In the genomic region with DNA sequence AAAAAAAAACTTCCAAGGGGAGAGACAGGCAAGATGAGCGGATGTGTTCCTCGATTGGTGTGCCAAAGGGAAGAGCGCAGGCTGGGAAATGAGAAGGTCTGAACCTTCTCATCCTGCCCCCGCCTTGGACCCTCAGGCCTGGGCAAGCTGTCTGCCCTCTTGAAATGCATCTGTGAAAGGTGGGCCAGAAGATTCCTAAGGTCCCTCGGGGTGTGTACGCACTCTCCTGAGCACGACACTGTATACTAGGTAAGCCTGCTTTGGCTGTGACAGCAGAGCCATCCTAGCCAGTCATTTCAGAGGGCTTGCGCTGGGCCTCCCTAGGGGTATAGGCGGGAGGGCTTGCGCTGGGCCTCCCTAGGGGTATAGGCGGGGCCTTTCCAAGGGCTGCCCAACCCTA, we compare ENCODE assay signal across 20 cellular contexts.
"Had no signal": no experiment of that assay in that cellular context is flagged by ENCODE, and none has a peak within 500 bp of the region (broad histone marks: within the 10 kb centered on the region; RNA-seq: fewer than 3 reads in every experiment).

No MANE protein-coding gene starts in this region.

- H3K4me1 ChIP-seq: right lobe of liver had no signal

- H3K4me2 ChIP-seq: smooth muscle cell had no signal

- ATAC-seq: activated CD8-positive, alpha-beta T cell treated with anti-CD3 and anti-CD28 coated beads for 36 hours; activated naive CD4-positive, alpha-beta T cell treated with anti-CD3 and anti-CD28 coated beads, Interleukin-2, amount 50 U/mL, for 72 hours; activated T-cell treated with anti-CD3 and anti-CD28 coated beads, Interleukin-2, amount 50 U/mL, for 4 hours; body of pancreas; stimulated activated naive CD8-positive, alpha-beta T cell treated with anti-CD3 and anti-CD28 coated beads, Interleukin-15, amount 100 ng/mL, for 72 hours; T-helper 17 cell had no signal

- H3K36me3 Mint-ChIP-seq: activated naive CD4-positive, alpha-beta T cell treated with anti-CD3 and anti-CD28 coated beads, Interleukin-2, amount 50 U/mL, for 72 hours; memory B cell; natural killer cell treated with Interleukin-12 subunit alpha and Interleukin-12 subunit beta and Interleukin-15 and Interleukin-18, amount 100 ng/mL, for 72 hours; type B pancreatic cell had no signal

- H3K27me3 ChIP-seq: body of pancreas, right lobe of liver had no signal

- H3K4me3 ChIP-seq: body of pancreas, coronary artery, right lobe of liver, smooth muscle cell had no signal

- H3K4me3 Mint-ChIP-seq: activated CD8-positive, alpha-beta T cell treated with anti-CD3 and anti-CD28 coated beads for 36 hours; activated T-cell treated with anti-CD3 and anti-CD28 coated beads, Interleukin-2, amount 50 U/mL, for 4 hours; central memory CD8-positive, alpha-beta T cell; memory B cell; natural killer cell treated with Interleukin-12 subunit alpha and Interleukin-12 subunit beta and Interleukin-15 and Interleukin-18, amount 100 ng/mL, for 72 hours; stimulated activated naive CD8-positive, alpha-beta T cell treated with anti-CD3 and anti-CD28 coated beads, Interleukin-15, amount 100 ng/mL, for 72 hours; T-helper 17 cell; type B pancreatic cell had no signal

- H3K4me1 Mint-ChIP-seq: central memory CD8-positive, alpha-beta T cell had no signal

- H3K27me3 Mint-ChIP-seq: memory B cell, progenitor cell of endocrine pancreas, type B pancreatic cell had no signal

- H3K27ac ChIP-seq: right lobe of liver had no signal

- H3K9me3 Mint-ChIP-seq: activated CD8-positive, alpha-beta T cell treated with anti-CD3 and anti-CD28 coated beads for 36 hours; activated naive CD4-positive, alpha-beta T cell treated with anti-CD3 and anti-CD28 coated beads, Interleukin-2, amount 50 U/mL, for 72 hours; activated T-cell treated with anti-CD3 and anti-CD28 coated beads, Interleukin-2, amount 50 U/mL, for 4 hours; central memory CD8-positive, alpha-beta T cell; memory B cell; natural killer cell treated with Interleukin-12 subunit alpha and Interleukin-12 subunit beta and Interleukin-15 and Interleukin-18, amount 100 ng/mL, for 72 hours; stimulated activated naive CD8-positive, alpha-beta T cell treated with anti-CD3 and anti-CD28 coated beads, Interleukin-15, amount 100 ng/mL, for 72 hours; type B pancreatic cell had no signal

- H3K27ac Mint-ChIP-seq: activated CD8-positive, alpha-beta T cell treated with anti-CD3 and anti-CD28 coated beads for 36 hours; activated naive CD4-positive, alpha-beta T cell treated with anti-CD3 and anti-CD28 coated beads, Interleukin-2, amount 50 U/mL, for 72 hours; memory B cell; natural killer cell treated with Interleukin-12 subunit alpha and Interleukin-12 subunit beta and Interleukin-15 and Interleukin-18, amount 100 ng/mL, for 72 hours; progenitor cell of endocrine pancreas; stimulated activated naive CD8-positive, alpha-beta T cell treated with anti-CD3 and anti-CD28 coated beads, Interleukin-15, amount 100 ng/mL, for 72 hours; T-helper 17 cell; type B pancreatic cell had no signal

- H3K9me3 ChIP-seq: body of pancreas, right lobe of liver had no signal

- DNase-seq: activated CD4-positive, alpha-beta T cell treated with anti-CD3 and anti-CD28 coated beads for 4 hours; activated CD8-positive, alpha-beta T cell treated with anti-CD3 and anti-CD28 coated beads for 36 hours; activated gamma-delta T cell; activated T-cell treated with anti-CD3 and anti-CD28 coated beads, Interleukin-2, amount 50 U/mL, for 4 hours; body of pancreas; foreskin melanocyte; head of caudate nucleus; left cardiac atrium; nucleus accumbens; right lobe of liver; stimulated activated naive CD8-positive, alpha-beta T cell treated with anti-CD3 and anti-CD28 coated beads, Interleukin-15, amount 100 ng/mL, for 72 hours; T-helper 17 cell had no signal

- H3K36me3 ChIP-seq: right lobe of liver had no signal
